Comparison of ENCODE assay signal across 17 cellular contexts in the genomic region with DNA sequence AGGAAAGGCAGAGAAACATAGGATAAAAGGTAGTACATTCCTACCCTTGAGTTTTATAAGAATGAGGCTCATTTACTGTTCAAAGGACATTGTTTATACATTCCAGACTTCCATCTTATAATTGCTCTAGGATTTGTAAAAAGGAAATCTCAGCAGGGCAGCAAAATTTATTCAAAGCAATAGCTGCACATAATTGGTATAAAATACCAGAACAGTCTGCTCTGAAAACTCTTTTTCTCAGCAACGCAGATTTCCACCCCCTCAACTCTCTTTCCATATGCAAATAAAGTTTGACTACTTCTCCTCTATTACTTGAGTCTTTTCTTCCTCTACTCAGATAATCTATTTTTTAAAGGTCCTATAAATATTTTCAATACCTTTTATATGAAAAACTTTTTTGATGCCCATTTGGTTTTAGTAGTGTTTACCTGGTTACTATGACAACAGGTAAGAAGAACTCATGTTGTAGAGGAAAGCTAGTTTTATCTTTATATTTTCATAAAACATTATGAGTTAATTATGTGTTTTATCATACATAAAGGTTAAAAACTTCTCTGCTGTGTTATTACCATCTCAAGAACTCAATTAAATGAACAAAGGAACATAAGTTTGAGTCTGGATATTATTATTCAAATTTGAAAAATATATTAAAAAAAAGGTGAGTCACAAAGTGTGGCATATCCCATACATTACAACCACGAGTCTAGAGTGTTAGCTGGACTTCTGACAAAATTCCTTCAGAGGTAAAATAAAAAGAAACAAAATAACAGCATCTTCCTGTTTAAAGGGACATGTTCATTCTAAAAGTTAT. TPM values are rescaled to one million over a fixed set of nuclear protein-coding genes. Genes with fewer than 3 reads are reported as not detected.
DNase-seq lines count a peak whose midpoint lies in the region; ATAC-seq and TF ChIP-seq lines count a peak whose summit lies in the region.
"Had no signal": no experiment of that assay in that cellular context is flagged by ENCODE, and none has a peak within 500 bp of the region (broad histone marks: within the 10 kb centered on the region; RNA-seq: fewer than 3 reads in every experiment).

No MANE protein-coding gene starts in this region.

- H3K9ac ChIP-seq in IMR-90 (ENCODE audit: low read depth, low read length), result no peak overlapping the region; the same call in 1 of the 2 replicates

- H4K91ac ChIP-seq in IMR-90 (ENCODE audit: insufficient read depth, low read depth, low read length), result 0 out of 2 replicates have a peak overlapping the region, but pooled peaks have one; percentile 1

- H3K9me3 ChIP-seq in IMR-90 (ENCODE audit: control insufficient read depth, insufficient read depth, low read length) (no peaks in the 10 kb centered on the region), upper lobe of right lung (no peaks in the 10 kb centered on the region)
- no peaks in the 10 kb centered on the region for H3K9me3 ChIP-seq in effector memory CD4-positive, alpha-beta T cell (ENCODE audit: control insufficient read depth, low read length)
- H3K9me3 ChIP-seq: A549 had no signal

- peaks cover 4% of the 10 kb centered on the region for H3K36me3 Mint-ChIP-seq in activated CD4-positive, alpha-beta T cell treated with anti-CD3 and anti-CD28 coated beads, Interleukin-2, amount 10 ng/mL, durations not matched to agents 24 days and 14 days (ENCODE audit: low read depth)
- H3K36me3 Mint-ChIP-seq in osteocyte (ENCODE audit: unreplicated experiment), result peaks cover 4% of the 10 kb centered on the region

- H4K8ac ChIP-seq in IMR-90 (ENCODE audit: low read depth in 2 of 2, low read length in 2 of 2), result peak overlapping the region; percentile 21 to 40; a peak in 1 of 4 replicates

- TF ChIP-seq RAD21 in IMR-90 (IDR thresholded peaks at IDR 0.05; ENCODE audit: low read length), result no peak

- H4K5ac ChIP-seq in IMR-90 (ENCODE audit: low read depth, low read length), result peak overlapping the region; percentile 80; the same call in 1 of the 2 replicates

- ATAC-seq in IMR-90 (ENCODE audit: low read depth) (peak; percentile 12; the same call in 1 of the 2 replicates), upper lobe of right lung (no peak)
- ATAC-seq: A549, GM12878 had no signal

- H2BK120ac ChIP-seq in IMR-90 (ENCODE audit: low read depth, low read length), result no peak overlapping the region

- H3K27me3 Mint-ChIP-seq in activated CD4-positive, alpha-beta T cell treated with anti-CD3 and anti-CD28 coated beads, Interleukin-2, amount 10 ng/mL, durations not matched to agents 24 days and 14 days, result no peaks in the 10 kb centered on the region
- no peaks in the 10 kb centered on the region for H3K27me3 Mint-ChIP-seq in osteocyte (ENCODE audit: unreplicated experiment)
- H3K27me3 Mint-ChIP-seq: central memory CD8-positive, alpha-beta T cell had no signal

- dilution Hi-C loops in IMR-90 (cut with HindIII; ENCODE audit: low sequenced_read_pairs, unreplicated experiment), result no loop called here

- WGBS in IMR-90 (ENCODE audit: extremely low coverage in 2 of 2, insufficient read length in 1 of 2), 2 experiments, result no CpG with 5 or more reads among the region's 2 CpGs

- peaks cover 10 to 60% of the 10 kb centered on the region in 2 experiments; a peak in 3 of 4 replicates for H3K79me1 ChIP-seq in IMR-90 (ENCODE audit: low read depth in 1 of 2, low read length in 2 of 2)

- 0 out of 2 replicates have a peak, but pooled peaks cover under 1% of the 10 kb centered on the region for H3K36me3 ChIP-seq in IMR-90 (ENCODE audit: control insufficient read depth, insufficient read depth, low read length)
- H3K36me3 ChIP-seq in effector memory CD4-positive, alpha-beta T cell (ENCODE audit: control insufficient read depth, insufficient read depth, low read length), result no peaks in the 10 kb centered on the region
- H3K36me3 ChIP-seq in upper lobe of right lung, result no peaks in the 10 kb centered on the region

- TF ChIP-seq CTCF in IMR-90 (conservative IDR thresholded peaks at IDR 0.05; ENCODE audit: low read depth, low read length), result no peak
- TF ChIP-seq CTCF in osteocyte (IDR thresholded peaks at IDR 0.05), result no peak
- TF ChIP-seq CTCF in upper lobe of right lung (IDR thresholded peaks at IDR 0.05), result no peak

- H3K4me1 ChIP-seq in IMR-90 (ENCODE audit: control insufficient read depth, insufficient read depth, low read length) (peaks cover 24% of the 10 kb centered on the region), upper lobe of right lung (peaks cover 57% of the 10 kb centered on the region)
- H3K4me1 ChIP-seq in effector memory CD4-positive, alpha-beta T cell (ENCODE audit: control insufficient read depth, insufficient read depth, low read length, poor library complexity, severe bottlenecking), result peaks cover 22% of the 10 kb centered on the region

- H3K9me3 Mint-ChIP-seq in activated CD4-positive, alpha-beta T cell treated with anti-CD3 and anti-CD28 coated beads, Interleukin-2, amount 10 ng/mL, durations not matched to agents 24 days and 14 days, result no peaks in the 10 kb centered on the region
- no peaks in the 10 kb centered on the region for H3K9me3 Mint-ChIP-seq in osteocyte (ENCODE audit: unreplicated experiment)
- H3K9me3 Mint-ChIP-seq: central memory CD8-positive, alpha-beta T cell had no signal

- in situ Hi-C loops in IMR-90 (cut with MboI; ENCODE audit: low sequenced_read_pairs), result no loop called here

- peaks cover 55% of the 10 kb centered on the region for H3K4me1 Mint-ChIP-seq in activated CD4-positive, alpha-beta T cell treated with anti-CD3 and anti-CD28 coated beads, Interleukin-2, amount 10 ng/mL, durations not matched to agents 24 days and 14 days
- peaks cover 76% of the 10 kb centered on the region for H3K4me1 Mint-ChIP-seq in osteocyte (ENCODE audit: unreplicated experiment)

- H3K27me3 ChIP-seq in IMR-90 (ENCODE audit: control insufficient read depth, insufficient read depth, low read length), result no peaks in the 10 kb centered on the region
- no peaks in the 10 kb centered on the region for H3K27me3 ChIP-seq in effector memory CD4-positive, alpha-beta T cell (replicated peaks; ENCODE audit: control insufficient read depth, insufficient read depth, low read length, poor library complexity, severe bottlenecking)
- H3K27me3 ChIP-seq in upper lobe of right lung, result no peaks in the 10 kb centered on the region

- 0 out of 2 replicates have a peak overlapping the region, but pooled peaks have one; percentile 6 for H2BK20ac ChIP-seq in IMR-90 (ENCODE audit: low read depth, low read length)

- H3K9me1 ChIP-seq in IMR-90 (ENCODE audit: insufficient read depth, low read length), result peaks cover 3% of the 10 kb centered on the region; the same call in 1 of the 2 replicates

- H4K20me1 ChIP-seq in IMR-90 (ENCODE audit: insufficient read depth, low read length), result peaks cover 26% of the 10 kb centered on the region; the same call in 1 of the 2 replicates

- DNase-seq in activated CD4-positive, alpha-beta T cell treated with anti-CD3 and anti-CD28 coated beads, Interleukin-2, amount 10 ng/mL, durations not matched to agents 24 days and 14 days, result no peak
- no peak for DNase-seq in activated CD4-positive, alpha-beta T cell treated with anti-CD3 and anti-CD28 coated beads for 4 hours
- DNase-seq in IMR-90, result no peak
- DNase-seq in effector memory CD4-positive, alpha-beta T cell, result no peak
- no peak for DNase-seq in osteocyte (ENCODE audit: extremely low spot score, unreplicated experiment)
- DNase-seq in upper lobe of right lung, result no peak
- no peak for DNase-seq in NCI-H1092 treated with DMSO at 0.1 percent for 48 hours (lab: John Stamatoyannopoulos, UW)
- no peak for DNase-seq in NCI-H82 treated with DMSO at 0.1 percent for 48 hours (lab: John Stamatoyannopoulos, UW; ENCODE audit: unreplicated experiment)
- DNase-seq: DMS 273 treated with DMSO at 0.1 percent for 48 hours; GOT3; NCI-H1048; NCI-H446; nephron progenitor cell; stimulated activated CD4-positive, alpha-beta T cell treated with anti-CD3 and anti-CD28 coated beads, Interleukin-12 subunit alpha, Interleukin-12 subunit beta, amount 100 ng/mL, for 4 hours had no signal

- H2BK5ac ChIP-seq in IMR-90 (ENCODE audit: low read depth, low read length, poor library complexity, severe bottlenecking), result peak overlapping the region; percentile 86

- H3K27ac Mint-ChIP-seq in activated CD4-positive, alpha-beta T cell treated with anti-CD3 and anti-CD28 coated beads, Interleukin-2, amount 10 ng/mL, durations not matched to agents 24 days and 14 days, result peak overlapping the region; percentile 82
- peak overlapping the region; percentile 69 for H3K27ac Mint-ChIP-seq in osteocyte (ENCODE audit: unreplicated experiment)
- H3K27ac Mint-ChIP-seq: nephron progenitor cell had no signal

- no peak overlapping the region for H2AK9ac ChIP-seq in IMR-90 (replicated peaks; ENCODE audit: low read depth, low read length, poor library complexity)

- no TSS peak for BruUV-seq in IMR-90 (replicated peaks; lab: Mats Ljungman, UMichigan)

- no peak overlapping the region for H2AK5ac ChIP-seq in IMR-90 (ENCODE audit: low read depth, low read length)

- peak overlapping the region; percentile 89 for H3K18ac ChIP-seq in IMR-90 (ENCODE audit: low read depth, low read length)

- no peak overlapping the region; the same call in 1 of the 2 replicates for H3K23ac ChIP-seq in IMR-90 (ENCODE audit: low read depth, low read length)

- CTCF ChIA-PET in IMR-90 (lab: Yijun Ruan, JAX), result interaction anchor here (1.0 kb wide), 1 partner anchor 496 kb away, joined by 3 read pairs; no protein-coding TSS in a partner anchor

- peak overlapping the region; percentile 100 for H3K4me2 ChIP-seq in IMR-90 (ENCODE audit: low read depth, low read length)
- H3K4me2 ChIP-seq: A549 had no signal

- no peak overlapping the region for H3K56ac ChIP-seq in IMR-90 (ENCODE audit: extremely low read depth, insufficient read depth, low read length)

- H3K14ac ChIP-seq in IMR-90 (replicated peaks; ENCODE audit: low read depth, low read length), result no peak overlapping the region

- H3K4me3 ChIP-seq in IMR-90 (ENCODE audit: insufficient read depth, low read depth, low read length), result no peak overlapping the region
- peak overlapping the region; percentile 4 for H3K4me3 ChIP-seq in effector memory CD4-positive, alpha-beta T cell (ENCODE audit: insufficient read depth, low read depth, low read length, poor library complexity, severe bottlenecking)
- H3K4me3 ChIP-seq in upper lobe of right lung, result no peak overlapping the region
- H3K4me3 ChIP-seq: A549, GM12878 had no signal

- peak overlapping the region; percentile 42; the same call in 1 of the 2 replicates for H3K4ac ChIP-seq in IMR-90 (ENCODE audit: low read depth, low read length)

- no peak overlapping the region for H2AFZ ChIP-seq in IMR-90 (replicated peaks; ENCODE audit: low read length, poor library complexity)

- intact Hi-C loops in activated CD4-positive, alpha-beta T cell treated with anti-CD3 and anti-CD28 coated beads, Interleukin-2, amount 10 ng/mL, durations not matched to agents 24 days and 14 days (cut with micrococcal nuclease), result loop anchor here (2.0 kb wide), 1 partner anchor 45 kb away; no protein-coding TSS in a partner anchor
- intact Hi-C loops in IMR-90 (cut with micrococcal nuclease) (no loop called here), upper lobe of right lung (cut with DNase I) (no loop called here)

- peak overlapping the region; percentile 63 for H3K4me3 Mint-ChIP-seq in activated CD4-positive, alpha-beta T cell treated with anti-CD3 and anti-CD28 coated beads, Interleukin-2, amount 10 ng/mL, durations not matched to agents 24 days and 14 days
- no peak overlapping the region for H3K4me3 Mint-ChIP-seq in osteocyte (ENCODE audit: unreplicated experiment)
- H3K4me3 Mint-ChIP-seq: central memory CD8-positive, alpha-beta T cell; nephron progenitor cell had no signal

- H2BK15ac ChIP-seq in IMR-90 (ENCODE audit: low read depth, low read length), result 0 out of 3 replicates have a peak overlapping the region, but pooled peaks have one; percentile 5

- no peak for TF ChIP-seq POLR2A in IMR-90 (IDR thresholded peaks at IDR 0.05; ENCODE audit: low read depth, low read length)

- POLR2A ChIA-PET in IMR-90 (lab: Charles Lee; ENCODE audit: unreplicated experiment), result no interaction called here

- peak overlapping the region; percentile 54; the same call in 1 of the 2 replicates for H3K27ac ChIP-seq in IMR-90 (ENCODE audit: insufficient read depth, low read length)
- H3K27ac ChIP-seq in effector memory CD4-positive, alpha-beta T cell (ENCODE audit: insufficient read depth, low read length, poor library complexity, severe bottlenecking), result peak overlapping the region; percentile 73
- H3K27ac ChIP-seq in upper lobe of right lung, result no peak overlapping the region
- H3K27ac ChIP-seq: A549 had no signal

RNA-seq across cellular contexts. Expression of a gene that starts 19.9 kb away (rescaled TPM):
- 34.0 and 35.2 TPM in 2 replicates for total RNA-seq in activated CD4-positive, alpha-beta T cell treated with anti-CD3 and anti-CD28 coated beads, Interleukin-2, amount 10 ng/mL, durations not matched to agents 24 days and 14 days
- total RNA-seq in IMR-90 (2012; rRNA removed), result 64.9 and 73.6 TPM in 2 replicates
- 43.5 and 45.9 TPM in 2 replicates for polyA plus RNA-seq in IMR-90 (2012; rRNA removed)
- polyA plus RNA-seq in IMR-90 (2012; cell fraction: cytosol; rRNA removed), result 12.0 and 17.3 TPM in 2 replicates
- polyA plus RNA-seq in IMR-90 (2012; cell fraction: nucleus; rRNA removed; ENCODE audit: low replicate concordance), result 21.4 and 98.7 TPM in 2 replicates
- total RNA-seq in osteocyte, result 161 and 169 TPM in 2 replicates
- total RNA-seq in upper lobe of right lung, result 102 TPM
